Comparison of ENCODE assay signal across 9 cellular contexts in the genomic region with DNA sequence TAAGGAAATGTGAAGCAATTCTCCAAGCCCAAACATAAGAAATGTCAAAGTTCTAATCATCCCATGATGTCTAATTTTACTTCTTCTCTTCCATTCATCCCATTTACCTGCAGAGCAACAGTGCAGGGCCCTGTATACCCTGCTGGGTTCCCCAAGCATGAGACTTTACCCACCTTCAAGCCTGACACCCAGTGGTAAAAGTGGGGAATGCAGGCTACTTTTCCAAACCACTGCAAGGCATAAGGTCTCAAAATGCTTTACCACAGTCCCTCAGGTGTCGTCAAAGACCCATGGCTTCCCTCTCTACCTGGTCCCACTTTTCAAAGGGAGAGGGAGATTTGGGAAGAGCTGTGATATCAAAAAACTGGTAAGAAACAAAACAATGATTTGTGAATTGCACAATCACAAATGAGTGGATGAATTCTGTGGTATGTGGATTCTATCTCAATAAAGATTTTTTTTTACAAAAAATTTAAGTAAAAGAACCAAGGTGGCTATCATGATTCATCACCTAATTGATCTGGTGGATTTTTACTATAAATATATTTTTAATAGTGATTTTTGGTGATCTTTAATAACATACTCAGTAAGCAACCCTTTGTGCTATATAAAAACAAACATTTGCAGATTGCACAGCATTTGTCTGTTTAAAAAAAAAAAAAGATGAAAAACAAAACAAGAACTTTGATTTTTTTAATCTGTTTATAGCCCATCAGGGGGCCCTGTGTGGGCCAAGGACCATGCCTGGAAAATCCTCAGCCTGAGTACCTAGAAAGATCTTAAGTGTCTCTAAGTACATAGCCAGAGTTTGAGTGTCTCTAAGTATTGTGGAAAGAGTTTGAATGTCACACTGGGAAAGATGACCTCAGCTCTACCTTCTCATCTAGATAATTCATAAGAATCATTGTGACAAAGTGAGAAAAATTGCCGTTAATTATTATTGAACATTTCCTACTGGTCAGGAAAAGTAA.
DNase-seq lines count a peak whose midpoint lies in the region; ATAC-seq and TF ChIP-seq lines count a peak whose summit lies in the region.
"Had no signal": no experiment of that assay in that cellular context is flagged by ENCODE, and none has a peak within 500 bp of the region (broad histone marks: within the 10 kb centered on the region; RNA-seq: fewer than 3 reads in every experiment).

No MANE protein-coding gene starts in this region.

- H3K27me3 Mint-ChIP-seq in Caco-2 (ENCODE audit: insufficient read depth, unreplicated experiment): no peaks in the 10 kb centered on the region
- H3K27me3 Mint-ChIP-seq in activated naive CD8-positive, alpha-beta T cell treated with anti-CD3 and anti-CD28 coated beads, Interleukin-2, amount 10 ng/mL, durations not matched to agents 7 days and 5 days: peaks cover 18% of the 10 kb centered on the region

- H3K79me2 ChIP-seq in OCI-LY3 (ENCODE audit: low read length): no peaks in the 10 kb centered on the region

- no peak overlapping the region for H3K4me3 Mint-ChIP-seq in Caco-2 (ENCODE audit: unreplicated experiment)
- H3K4me3 Mint-ChIP-seq in activated naive CD8-positive, alpha-beta T cell treated with anti-CD3 and anti-CD28 coated beads, Interleukin-2, amount 10 ng/mL, durations not matched to agents 7 days and 5 days: no peak overlapping the region
- H3K4me3 Mint-ChIP-seq: T-helper 1 cell treated with Interleukin-12 subunit alpha and Interleukin-12 subunit beta and Interleukin-4 antibody, amounts not matched to agents 30 μg/mL and 1 μg/mL, for 36 hours had no signal

- BruUV-seq in Caco-2 (replicated peaks; lab: Mats Ljungman, UMichigan): no TSS peak

- H3K9me3 ChIP-seq in Caco-2: no peaks in the 10 kb centered on the region
- no peaks in the 10 kb centered on the region for H3K9me3 ChIP-seq in HAP-1
- no peaks in the 10 kb centered on the region for H3K9me3 ChIP-seq in OCI-LY3 (ENCODE audit: insufficient read depth, low read length)

- H3K4me1 Mint-ChIP-seq in Caco-2 (ENCODE audit: low read depth, unreplicated experiment): no peaks in the 10 kb centered on the region
- peaks cover 13% of the 10 kb centered on the region for H3K4me1 Mint-ChIP-seq in activated naive CD8-positive, alpha-beta T cell treated with anti-CD3 and anti-CD28 coated beads, Interleukin-2, amount 10 ng/mL, durations not matched to agents 7 days and 5 days

- DNase-seq in Caco-2 (peak; percentile 57 to 65), HAP-1 (ENCODE audit: low spot score in 2 of 2) (peak; percentile 3 to 70), iPS DF 4.7 (ENCODE audit: extremely low read depth, low spot score) (peak; percentile 68)
- peak; percentile 37 for DNase-seq in activated naive CD8-positive, alpha-beta T cell treated with anti-CD3 and anti-CD28 coated beads, Interleukin-2, amount 10 ng/mL, durations not matched to agents 7 days and 5 days
- DNase-seq in stimulated activated CD4-positive, alpha-beta T cell treated with anti-CD3 and anti-CD28 coated beads, Interleukin-15, amount 100 ng/mL, for 24 hours: peak; percentile 63

- in situ Hi-C loops in HAP-1 (cut with MboI; ENCODE audit: low sequenced_read_pairs): no loop called here

- H3K4me1 ChIP-seq in Caco-2 (peaks cover 16% of the 10 kb centered on the region), HAP-1 (no peaks in the 10 kb centered on the region), OCI-LY3 (ENCODE audit: low read length) (no peaks in the 10 kb centered on the region)

- H3K4me2 ChIP-seq in OCI-LY3 (ENCODE audit: low read length): no peak overlapping the region

- H3K27ac ChIP-seq in OCI-LY3 (ENCODE audit: low read length): no peak overlapping the region

- no peak overlapping the region for H3K27ac Mint-ChIP-seq in Caco-2 (ENCODE audit: unreplicated experiment)
- H3K27ac Mint-ChIP-seq in activated naive CD8-positive, alpha-beta T cell treated with anti-CD3 and anti-CD28 coated beads, Interleukin-2, amount 10 ng/mL, durations not matched to agents 7 days and 5 days: no peak overlapping the region
- H3K27ac Mint-ChIP-seq: T-helper 1 cell treated with Interleukin-12 subunit alpha and Interleukin-12 subunit beta and Interleukin-4 antibody, amounts not matched to agents 30 μg/mL and 1 μg/mL, for 36 hours had no signal

- H3K4me3 ChIP-seq in Caco-2 (ENCODE audit: low read depth, low read length): no peak overlapping the region
- no peak overlapping the region for H3K4me3 ChIP-seq in HAP-1
- H3K4me3 ChIP-seq in OCI-LY3 (ENCODE audit: low read length): no peak overlapping the region

- H3K36me3 ChIP-seq in Caco-2 (ENCODE audit: control insufficient read depth, insufficient read depth, low read length): no peaks in the 10 kb centered on the region
- no peaks in the 10 kb centered on the region for H3K36me3 ChIP-seq in HAP-1 (replicated peaks)
- H3K36me3 ChIP-seq in OCI-LY3 (replicated peaks; ENCODE audit: low read depth, low read length): no peaks in the 10 kb centered on the region

- H2AFZ ChIP-seq in OCI-LY3 (ENCODE audit: low read depth, low read length): no peak overlapping the region

- no peaks in the 10 kb centered on the region for H4K20me1 ChIP-seq in OCI-LY3 (ENCODE audit: insufficient read depth, low read length)

- H3K27me3 ChIP-seq in Caco-2 (replicated peaks; ENCODE audit: control insufficient read depth, insufficient read depth, low read length) (no peaks in the 10 kb centered on the region), HAP-1 (ENCODE audit: low read depth) (no peaks in the 10 kb centered on the region), OCI-LY3 (ENCODE audit: low read depth, low read length) (no peaks in the 10 kb centered on the region)

- TF ChIP-seq CTCF in Caco-2 (IDR thresholded peaks at IDR 0.05; ENCODE audit: insufficient read depth in 1 of 2, low read depth in 1 of 2, low read length in 1 of 2, severe bottlenecking in 1 of 2, unreplicated experiment in 1 of 2): peak; percentile 57 to 68
- peak; percentile 57 for TF ChIP-seq CTCF in OCI-LY3 (IDR thresholded peaks at IDR 0.05; ENCODE audit: low read depth, low read length)

- peak; percentile 65 for ATAC-seq in activated naive CD8-positive, alpha-beta T cell treated with anti-CD3 and anti-CD28 coated beads, Interleukin-2, amount 10 ng/mL, durations not matched to agents 7 days and 5 days (ENCODE audit: low read depth)
- no peak for ATAC-seq in GM21737 (IDR thresholded peaks at IDR 0.05; ENCODE audit: unreplicated experiment)
- no peak for ATAC-seq in GM18861 (IDR thresholded peaks at IDR 0.05; ENCODE audit: unreplicated experiment)

- POLR2A ChIA-PET in Caco-2 (lab: Charles Lee): no interaction called here
- POLR2A ChIA-PET in activated naive CD8-positive, alpha-beta T cell treated with anti-CD3 and anti-CD28 coated beads, Interleukin-2, amount 10 ng/mL, durations not matched to agents 7 days and 5 days (lab: Charles Lee): no interaction called here

- CTCF ChIA-PET in Caco-2 (lab: Charles Lee): no interaction called here

- H3K9ac ChIP-seq in OCI-LY3 (ENCODE audit: low read length): no peak overlapping the region

- H3K36me3 Mint-ChIP-seq in Caco-2 (ENCODE audit: insufficient read depth, unreplicated experiment): peaks cover 5% of the 10 kb centered on the region
- H3K36me3 Mint-ChIP-seq in activated naive CD8-positive, alpha-beta T cell treated with anti-CD3 and anti-CD28 coated beads, Interleukin-2, amount 10 ng/mL, durations not matched to agents 7 days and 5 days: no peaks in the 10 kb centered on the region

- H3K9me3 Mint-ChIP-seq in Caco-2 (ENCODE audit: unreplicated experiment): no peaks in the 10 kb centered on the region
- peaks cover 2% of the 10 kb centered on the region for H3K9me3 Mint-ChIP-seq in activated naive CD8-positive, alpha-beta T cell treated with anti-CD3 and anti-CD28 coated beads, Interleukin-2, amount 10 ng/mL, durations not matched to agents 7 days and 5 days
- H3K9me3 Mint-ChIP-seq: T-helper 1 cell treated with Interleukin-12 subunit alpha and Interleukin-12 subunit beta and Interleukin-4 antibody, amounts not matched to agents 30 μg/mL and 1 μg/mL, for 36 hours had no signal

- intact Hi-C loops in Caco-2 (cut with micrococcal nuclease; ENCODE audit: unreplicated experiment): loop anchor here (2.0 kb wide), 1 partner anchor 61 kb away; no protein-coding TSS in a partner anchor
